6 cellular contexts compared by ENCODE assay signal in the genomic region with DNA sequence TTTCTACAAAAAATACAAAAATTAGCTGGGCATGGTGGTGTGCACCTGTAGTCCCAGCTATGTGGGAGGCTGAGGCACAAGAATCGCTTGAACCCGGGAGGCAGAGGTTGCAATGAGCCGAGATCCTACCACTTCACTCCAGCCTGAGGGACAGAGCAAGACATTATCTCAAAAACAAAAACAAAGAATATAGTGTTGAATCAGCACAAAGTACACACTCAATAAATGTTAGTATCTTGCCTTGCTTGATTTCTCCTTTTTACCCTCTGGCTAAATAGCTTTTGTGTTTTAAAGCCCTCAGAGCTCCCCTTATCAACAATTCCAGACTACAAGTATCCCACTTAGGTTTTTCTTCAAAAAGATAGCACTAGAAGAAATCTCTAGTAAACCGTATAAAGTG.
"Had no signal": no experiment of that assay in that cellular context is flagged by ENCODE, and none has a peak within 500 bp of the region (broad histone marks: within the 10 kb centered on the region; RNA-seq: fewer than 3 reads in every experiment).

No MANE protein-coding gene starts in this region.

- DNase-seq: IMR-90, KBM-7, KG1 had no signal

- H3K27ac ChIP-seq: HL-60, KMS-11 had no signal

- H3K4me2 ChIP-seq: KMS-11 had no signal

- FAIRE-seq: HTR-8/SVneo had no signal

- H3K9ac ChIP-seq: KMS-11 had no signal
